In genomic region chr2:229401126-229401865, GRCh38 we compare ENCODE assay signal across 22 cellular contexts.
"Had no signal": no experiment of that assay in that cellular context is flagged by ENCODE, and none has a peak within 500 bp of the region (broad histone marks: within the 10 kb centered on the region; RNA-seq: fewer than 3 reads in every experiment).

No MANE protein-coding gene starts in this region.

- DNase-seq: effector CD4-positive, alpha-beta T cell; endodermal cell; heart left ventricle; hippocampal formation; left colon; left ventricle myocardium superior; mesendoderm; naive B cell; nephron progenitor cell; psoas muscle; retina; right lobe of liver; stimulated activated CD4-positive, alpha-beta T cell treated with anti-CD3 and anti-CD28 coated beads, Interleukin-4, amount 100 ng/mL, for 1 hour; stimulated activated CD8-positive, alpha-beta memory T cell treated with anti-CD3 and anti-CD28 coated beads, Interleukin-4, amount 100 ng/mL, for 48 hours; stimulated activated naive CD8-positive, alpha-beta T cell treated with anti-CD3 and anti-CD28 coated beads, Interleukin-15, Interleukin-2, amounts not matched to agents 100 U/mL and 50 U/mL, for 24 hours; thyroid gland; upper lobe of left lung had no signal

- ATAC-seq: heart left ventricle; left colon; left ventricle myocardium superior; psoas muscle; right lobe of liver; stimulated activated effector memory CD8-positive, alpha-beta T cell treated with anti-CD3 and anti-CD28 coated beads, Interleukin-12 subunit alpha, Interleukin-12 subunit beta, amount 100 ng/mL, for 72 hours; stimulated activated naive CD8-positive, alpha-beta T cell treated with anti-CD3 and anti-CD28 coated beads, Interleukin-15, Interleukin-2, amounts not matched to agents 100 U/mL and 50 U/mL, for 24 hours had no signal

- H3K4me3 ChIP-seq: coronary artery, heart left ventricle, lung, psoas muscle, right lobe of liver, suprapubic skin, thyroid gland, upper lobe of left lung, vagina had no signal
